Comparison of ENCODE assay signal across 8 cellular contexts in the genomic region with DNA sequence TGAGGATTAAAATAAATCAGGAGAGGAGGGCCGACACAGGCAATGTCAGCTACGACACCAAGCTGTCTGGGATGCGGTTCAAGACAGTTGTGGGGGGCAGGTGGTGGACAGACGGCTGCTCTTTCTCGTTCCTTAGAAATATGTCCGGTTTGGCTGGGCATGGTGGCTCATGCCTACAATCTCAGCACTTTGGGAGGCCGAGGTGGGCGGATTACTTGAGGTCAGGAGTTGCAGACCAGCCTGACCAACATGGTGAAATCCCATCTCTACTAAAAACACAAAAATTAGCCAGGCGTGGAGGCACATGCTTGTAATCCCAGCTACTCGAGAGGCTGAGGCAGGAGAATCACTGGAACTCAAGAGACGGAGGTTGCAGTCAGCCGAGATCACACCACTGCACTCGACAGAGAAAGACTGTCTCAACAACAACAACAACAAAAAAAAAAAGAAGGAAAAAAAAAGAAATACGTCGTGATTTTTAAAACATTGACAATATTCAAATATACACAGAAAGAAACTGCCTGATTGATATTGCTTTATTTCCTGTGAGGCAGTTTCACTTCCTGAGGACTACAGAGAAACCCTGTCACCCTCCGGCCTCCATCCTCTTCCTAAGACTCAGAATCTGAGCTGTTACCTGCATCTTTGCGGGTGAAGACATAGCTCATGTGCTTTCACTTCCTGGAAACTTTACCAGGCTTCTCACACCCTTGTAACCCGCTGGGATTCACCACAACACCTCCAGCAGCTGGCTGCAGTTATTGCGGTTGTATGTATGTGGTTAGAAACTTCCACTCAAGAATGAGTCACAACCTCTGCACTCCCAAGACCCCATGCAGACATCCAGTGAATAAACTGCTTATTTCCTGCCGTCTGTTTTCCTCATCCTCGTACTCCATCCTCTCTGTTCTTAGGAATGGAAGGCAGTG.
A peak's percentile ranks its signal among the peaks of the same experiment; 100 is the strongest.
DNase-seq lines count a peak whose midpoint lies in the region; ATAC-seq and TF ChIP-seq lines count a peak whose summit lies in the region.

No MANE protein-coding gene starts in this region.

- H3K27ac ChIP-seq in heart left ventricle (peak overlapping the region in 1 of 12 donors; percentile 57), left lung (peak overlapping the region in 1 of 2 donors; percentile 28)

- no peaks in the 10 kb centered on the region for H3K9me3 ChIP-seq in heart left ventricle
- H3K9me3 ChIP-seq in left lung, result no peaks in the 10 kb centered on the region

- H3K27me3 ChIP-seq in heart left ventricle, result no peaks in the 10 kb centered on the region
- H3K27me3 ChIP-seq in left lung, result no peaks in the 10 kb centered on the region

- DNase-seq in heart left ventricle (no peak), left ventricle myocardium superior (no peak), RPMI7951 (ENCODE audit: low read depth) (peak; percentile 95), left lung (peak in 1 of 2 donors; percentile 36), NCI-H146 treated with DMSO at 0.1 percent for 48 hours (lab: John Stamatoyannopoulos, UW; ENCODE audit: unreplicated experiment) (no peak)
- DNase-seq in activated naive CD4-positive, alpha-beta T cell (lab: John Stamatoyannopoulos, UW), result peak in 3 of 4 experiments; percentile 0 to 15 (median 4)
- peak; percentile 51 for DNase-seq in stimulated activated naive CD8-positive, alpha-beta T cell treated with anti-CD3 and anti-CD28 coated beads, Interleukin-15, Interleukin-2, amounts not matched to agents 100 U/mL and 50 U/mL, for 24 hours

- TF ChIP-seq POLR2A in heart left ventricle (IDR thresholded peaks at IDR 0.05), result no peak

- ATAC-seq in heart left ventricle (peak in 3 of 4 donors; percentile 57 to 66 (median 60)), left ventricle myocardium superior (no peak), HG03060 (IDR thresholded peaks at IDR 0.05; ENCODE audit: low read depth, unreplicated experiment) (peak; percentile 94), left lung (peak; percentile 73)
- peak; percentile 98 for ATAC-seq in stimulated activated naive CD8-positive, alpha-beta T cell treated with anti-CD3 and anti-CD28 coated beads, Interleukin-15, Interleukin-2, amounts not matched to agents 100 U/mL and 50 U/mL, for 24 hours

- 67 to 73% (median 71%) methylated on average over 21 of the region's 21 CpGs for WGBS in heart left ventricle, 4 donors

- intact Hi-C loops in heart left ventricle (cut with DNase I) (no loop called here), left ventricle myocardium superior (cut with micrococcal nuclease) (no loop called here), left lung (cut with DNase I) (no loop called here)

- H3K36me3 ChIP-seq in heart left ventricle (peaks cover 0 to 4% (median 0%) of the 10 kb centered on the region in 9 donors), left lung (no peaks in the 10 kb centered on the region)

- H3K4me3 ChIP-seq in heart left ventricle, result peak overlapping the region in 1 of 12 donors; percentile 6
- H3K4me3 ChIP-seq in left lung, result no peak overlapping the region

- H3K4me1 ChIP-seq in heart left ventricle (peaks cover 0 to 46% (median 0%) of the 10 kb centered on the region in 12 donors), left lung (peaks cover 5 to 24% of the 10 kb centered on the region in 2 donors)

- TF ChIP-seq CTCF in heart left ventricle (IDR thresholded peaks at IDR 0.05) (no peak), left lung (IDR thresholded peaks at IDR 0.05) (no peak)

Comparison
In these comparisons a context has a peak if more than half of its experiments do, and no peak if none do; other contexts are left out.
1. DNase-seq: peak in RPMI7951 (single experiment), activated naive CD4-positive, alpha-beta T cell (3 of 4) and stimulated activated naive CD8-positive, alpha-beta T cell treated with anti-CD3 and anti-CD28 coated beads, Interleukin-15, Interleukin-2, amounts not matched to agents 100 U/mL and 50 U/mL, for 24 hours (single experiment); none in heart left ventricle (0 of 5), left ventricle myocardium superior (single experiment) and NCI-H146 treated with DMSO at 0.1 percent for 48 hours (single experiment).